In the genomic region with DNA sequence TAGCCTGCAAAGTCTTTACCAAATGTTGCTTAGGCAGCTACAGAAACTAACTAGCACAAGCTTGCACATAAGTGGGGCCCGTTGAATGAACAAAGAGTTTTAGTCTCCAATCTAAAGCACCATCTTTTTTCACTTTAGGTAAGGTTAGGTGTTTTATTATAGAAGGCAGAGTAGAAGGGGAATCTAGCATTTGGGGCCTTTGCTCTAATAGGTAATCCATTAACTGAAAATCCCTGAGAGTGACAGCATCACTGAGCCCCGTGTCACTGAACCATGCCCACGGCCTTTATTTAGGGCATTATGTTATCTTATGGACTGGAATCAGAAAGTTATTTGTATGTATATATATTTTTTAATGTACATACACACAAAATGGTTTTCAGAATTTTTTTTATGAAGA, we compare ENCODE assay signal across 23 cellular contexts. TPM values are rescaled to one million over a fixed set of nuclear protein-coding genes. Genes with fewer than 3 reads are reported as not detected.
DNase-seq lines count a peak whose midpoint lies in the region; ATAC-seq and TF ChIP-seq lines count a peak whose summit lies in the region.
"Had no signal": no experiment of that assay in that cellular context is flagged by ENCODE, and none has a peak within 500 bp of the region (broad histone marks: within the 10 kb centered on the region; RNA-seq: fewer than 3 reads in every experiment).

No MANE protein-coding gene starts in this region.

- peak; percentile 15 for DNase-seq in GM10248 (ENCODE audit: extremely low spot score)
- peak; percentile 9 for DNase-seq in HuH-7.5 (ENCODE audit: low spot score)
- peak; percentile 59 for DNase-seq in left lobe of liver (ENCODE audit: low spot score)
- DNase-seq in foreskin melanocyte: no peak
- no peak for DNase-seq in mesenteric fat pad (ENCODE audit: low spot score)
- no peak for DNase-seq in NOMO-1 treated with dmso at 0.1 percent for 144 hours (lab: John Stamatoyannopoulos, UW; ENCODE audit: unreplicated experiment)
- DNase-seq in activated CD8-positive, alpha-beta memory T cell treated with anti-CD3 and anti-CD28 coated beads for 24 hours: no peak
- DNase-seq: activated T-cell treated with anti-CD3 and anti-CD28 coated beads, Interleukin-2, amount 50 U/mL, for 4 hours; C1 segment of cervical spinal cord; effector CD8-positive, alpha-beta T cell; erythroblast; Karpas-422; left ventricle myocardium inferior; midbrain; NCI-H1436 treated with DMSO at 0.1 percent for 48 hours; NCI-H524; stimulated activated CD4-positive, alpha-beta T cell treated with anti-CD3 and anti-CD28 coated beads, Interleukin-4, amount 100 ng/mL, for 4 hours; stimulated activated naive CD4-positive, alpha-beta T cell; T-helper 2 cell; uterus had no signal

- ATAC-seq in GM19438 (IDR thresholded peaks at IDR 0.05; ENCODE audit: low read depth, unreplicated experiment): peak; percentile 52
- peak; percentile 93 for ATAC-seq in left lobe of liver
- ATAC-seq: activated T-cell treated with anti-CD3 and anti-CD28 coated beads, Interleukin-2, amount 50 U/mL, for 4 hours; natural killer cell treated with Interleukin-12 subunit alpha and Interleukin-12 subunit beta and Interleukin-15 and Interleukin-18, amount 100 ng/mL, for 72 hours; right cardiac atrium had no signal

- TF ChIP-seq CTCF in GM10248 (IDR thresholded peaks at IDR 0.05; ENCODE audit: control extremely low read depth, extremely low read depth, low read depth, missing control alignments): no peak

- POLR2A ChIA-PET in GM10248 (lab: Yijun Ruan, JAX): no interaction called here

- CTCF ChIA-PET in GM10248 (lab: Yijun Ruan, JAX): interaction anchor here (1.5 to 1.7 kb wide), 2 partner anchors 14 to 15 kb away, joined by 4 to 7 read pairs; no protein-coding TSS in a partner anchor

RNA-seq across cellular contexts. Expression of a gene that starts 25.1 kb away (rescaled TPM):
- 9.2 TPM for total RNA-seq in left lobe of liver
- 34.0 TPM for total RNA-seq in mesenteric fat pad

Comparison
In these comparisons a context has a peak if more than half of its experiments do, and no peak if none do; other contexts are left out.
1. DNase-seq: peak in GM10248 (single experiment), HuH-7.5 (single experiment) and left lobe of liver (single experiment); none in foreskin melanocyte (single experiment), mesenteric fat pad (single experiment), NOMO-1 treated with dmso at 0.1 percent for 144 hours (single experiment) and activated CD8-positive, alpha-beta memory T cell treated with anti-CD3 and anti-CD28 coated beads for 24 hours (single experiment).